Comparison of ENCODE assay signal across 1 cellular context in the genomic region with DNA sequence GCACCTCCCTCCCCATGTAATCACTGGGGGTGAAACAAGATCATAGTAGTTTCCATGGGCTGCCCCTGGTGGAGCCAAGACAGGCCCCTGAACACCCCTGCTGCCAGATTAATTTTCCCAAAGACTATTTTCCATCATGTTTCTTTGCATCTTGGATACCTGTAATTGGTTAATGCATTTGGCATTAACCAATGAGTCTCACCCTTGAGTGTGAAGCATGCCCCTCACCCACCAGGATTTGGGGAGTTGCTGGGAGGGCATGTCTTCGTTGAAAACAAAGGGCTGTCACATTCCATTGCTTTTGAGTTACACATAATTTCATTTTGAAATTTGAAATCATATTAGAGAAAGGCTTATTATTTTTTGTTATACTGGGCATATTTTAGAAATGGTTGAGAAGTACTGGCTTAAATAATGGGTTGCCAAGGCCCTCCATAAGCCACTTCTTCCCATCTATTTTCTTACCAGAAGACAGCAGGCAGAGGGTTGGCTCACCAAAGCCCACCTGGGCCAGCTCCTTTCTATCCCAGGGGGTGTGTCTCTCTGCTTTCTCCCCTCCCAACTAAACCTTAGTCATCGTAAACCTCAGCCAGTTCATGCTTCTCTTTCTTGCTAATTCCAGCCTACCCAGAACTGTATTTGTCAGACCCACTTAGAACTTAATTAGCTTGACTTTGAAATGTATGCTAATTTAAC.
TF ChIP-seq lines count a peak whose summit lies in the region.

No MANE protein-coding gene starts in this region.

TF ChIP-seq in HepG2, 621 proteins besides CTCF, POLR2A, EP300 and RAD21 (continued from another document):
- TF ChIP-seq THAP8 (CRISPR knock-in tag; IDR thresholded peaks at IDR 0.05; ENCODE audit: borderline replicate concordance), result no peak
- TF ChIP-seq, protein P1, sequence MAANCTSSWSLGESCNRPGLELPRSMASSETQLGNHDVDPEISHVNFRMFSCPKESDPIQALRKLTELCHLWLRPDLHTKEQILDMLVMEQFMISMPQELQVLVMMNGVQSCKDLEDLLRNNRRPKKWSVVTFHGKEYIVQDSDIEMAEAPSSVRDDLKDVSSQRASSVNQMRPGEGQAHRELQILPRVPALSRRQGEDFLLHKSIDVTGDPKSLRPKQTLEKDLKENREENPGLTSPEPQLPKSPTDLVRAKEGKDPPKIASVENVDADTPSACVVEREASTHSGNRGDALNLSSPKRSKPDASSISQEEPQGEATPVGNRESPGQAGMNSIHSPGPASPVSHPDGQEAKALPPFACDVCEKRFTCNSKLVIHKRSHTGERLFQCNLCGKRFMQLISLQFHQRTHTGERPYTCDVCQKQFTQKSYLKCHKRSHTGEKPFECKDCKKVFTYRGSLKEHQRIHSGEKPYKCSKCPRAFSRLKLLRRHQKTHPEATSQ (CRISPR knock-in tag; IDR thresholded peaks at IDR 0.05; ENCODE audit: borderline replicate concordance), result no peak
- 0 out of 2 replicates have a peak, but pooled peaks have one; percentile 17 for TF ChIP-seq PAF1 (CRISPR knock-in tag; IDR thresholded peaks at IDR 0.05)
- peak; percentile 99 for TF ChIP-seq RBM22 (optimal IDR thresholded peaks at IDR 0.05; ENCODE audit: low read length)
- TF ChIP-seq, protein P2, sequence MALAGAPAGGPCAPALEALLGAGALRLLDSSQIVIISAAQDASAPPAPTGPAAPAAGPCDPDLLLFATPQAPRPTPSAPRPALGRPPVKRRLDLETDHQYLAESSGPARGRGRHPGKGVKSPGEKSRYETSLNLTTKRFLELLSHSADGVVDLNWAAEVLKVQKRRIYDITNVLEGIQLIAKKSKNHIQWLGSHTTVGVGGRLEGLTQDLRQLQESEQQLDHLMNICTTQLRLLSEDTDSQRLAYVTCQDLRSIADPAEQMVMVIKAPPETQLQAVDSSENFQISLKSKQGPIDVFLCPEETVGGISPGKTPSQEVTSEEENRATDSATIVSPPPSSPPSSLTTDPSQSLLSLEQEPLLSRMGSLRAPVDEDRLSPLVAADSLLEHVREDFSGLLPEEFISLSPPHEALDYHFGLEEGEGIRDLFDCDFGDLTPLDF (CRISPR knock-in tag; IDR thresholded peaks at IDR 0.05), result no peak
- no peak for TF ChIP-seq ZNF660 (CRISPR knock-in tag; IDR thresholded peaks at IDR 0.05; ENCODE audit: borderline replicate concordance, low read depth)
- TF ChIP-seq NFE2 (CRISPR knock-in tag; IDR thresholded peaks at IDR 0.05), result no peak
- no peak for TF ChIP-seq GLI4 (CRISPR knock-in tag; IDR thresholded peaks at IDR 0.05; ENCODE audit: borderline replicate concordance)
- no peak for TF ChIP-seq ZNF253 (CRISPR knock-in tag; IDR thresholded peaks at IDR 0.05; ENCODE audit: borderline replicate concordance)
- no peak for TF ChIP-seq ZNF589 (CRISPR knock-in tag; conservative IDR thresholded peaks at IDR 0.05)
- TF ChIP-seq ZSCAN31 (CRISPR knock-in tag; IDR thresholded peaks at IDR 0.05; ENCODE audit: low read depth), result no peak
- TF ChIP-seq GLMP (CRISPR knock-in tag; IDR thresholded peaks at IDR 0.05; ENCODE audit: borderline replicate concordance), result no peak
- no peak for TF ChIP-seq ZNF232 (CRISPR knock-in tag; IDR thresholded peaks at IDR 0.05; ENCODE audit: borderline replicate concordance)
